In genomic region chr13:57546942-57547341, GRCh38 we compare ENCODE assay signal across 7 cellular contexts.
"Had no signal": no experiment of that assay in that cellular context is flagged by ENCODE, and none has a peak within 500 bp of the region (broad histone marks: within the 10 kb centered on the region; RNA-seq: fewer than 3 reads in every experiment).

No MANE protein-coding gene starts in this region.

- H3K27ac ChIP-seq: HL-60 had no signal

- H3K4me3 ChIP-seq: K562 had no signal

- H3K27ac Mint-ChIP-seq: IgD-negative memory B cell had no signal

- H3K27me3 Mint-ChIP-seq: IgD-negative memory B cell had no signal

- ATAC-seq: K562 had no signal

- H3K36me3 Mint-ChIP-seq: IgD-negative memory B cell had no signal

- FAIRE-seq: HTR-8/SVneo, K562 had no signal

- DNase-seq: IMR-90, KBM-7, KG1 had no signal

- H3K4me3 Mint-ChIP-seq: IgD-negative memory B cell had no signal

- H3K4me1 Mint-ChIP-seq: IgD-negative memory B cell had no signal
